Comparison of ENCODE assay signal across 13 cellular contexts in genomic region chr15:95845862-95846515, GRCh38.
A peak's percentile ranks its signal among the peaks of the same experiment; 100 is the strongest.
DNase-seq lines count a peak whose midpoint lies in the region; ATAC-seq and TF ChIP-seq lines count a peak whose summit lies in the region.
"Had no signal": no experiment of that assay in that cellular context is flagged by ENCODE, and none has a peak within 500 bp of the region (broad histone marks: within the 10 kb centered on the region; RNA-seq: fewer than 3 reads in every experiment).

No MANE protein-coding gene starts in this region.

- TF ChIP-seq CTCF in HFFc6 (IDR thresholded peaks at IDR 0.05) (no peak), heart right ventricle (IDR thresholded peaks at IDR 0.05) (no peak), smooth muscle cell (IDR thresholded peaks at IDR 0.05; ENCODE audit: borderline replicate concordance, insufficient read depth, poor library complexity, severe bottlenecking) (no peak)

- peak overlapping the region; percentile 56 for H3K4me3 Mint-ChIP-seq in HFFc6
- H3K4me3 Mint-ChIP-seq: activated naive CD8-positive, alpha-beta T cell; naive thymus-derived CD8-positive, alpha-beta T cell; stimulated activated memory B cell treated with anti-CD40 and anti-IgM and Interleukin-4, amounts not matched to agents 10 μg/mL and 1 μg/mL and 100 μg/mL, for 72 hours had no signal

- H3K27me3 Mint-ChIP-seq in HFFc6 (ENCODE audit: insufficient read depth) = no peaks in the 10 kb centered on the region; the same call in 1 of the 2 replicates
- H3K27me3 Mint-ChIP-seq: stimulated activated memory B cell treated with anti-CD40 and anti-IgM and Interleukin-4, amounts not matched to agents 10 μg/mL and 1 μg/mL and 100 μg/mL, for 72 hours had no signal

- H3K27ac ChIP-seq in heart right ventricle (peak overlapping the region in 9 of 10 donors; percentile 11 to 67 (median 46)), smooth muscle cell (ENCODE audit: low read depth) (no peak overlapping the region)

- intact Hi-C loops in heart right ventricle (cut with DNase I) = loop anchor here in 2 of 10 donors (10.0 kb wide), 5 partner anchors 221 to 821 kb away; no protein-coding TSS in a partner anchor

- H3K4me3 ChIP-seq in heart right ventricle (no peak overlapping the region), smooth muscle cell (no peak overlapping the region)

- H3K27ac Mint-ChIP-seq in HFFc6 = peak overlapping the region; percentile 28; the same call in 1 of the 2 replicates
- H3K27ac Mint-ChIP-seq: activated naive CD8-positive, alpha-beta T cell; stimulated activated memory B cell treated with anti-CD40 and anti-IgM and Interleukin-4, amounts not matched to agents 10 μg/mL and 1 μg/mL and 100 μg/mL, for 72 hours had no signal

- peaks cover 33% of the 10 kb centered on the region for H3K4me1 Mint-ChIP-seq in HFFc6 (ENCODE audit: low read depth)

- no peak overlapping the region for H3K4me2 ChIP-seq in smooth muscle cell

- H3K36me3 ChIP-seq in heart right ventricle = no peaks in the 10 kb centered on the region
- no peaks in the 10 kb centered on the region for H3K36me3 ChIP-seq in smooth muscle cell (ENCODE audit: low read depth)

- H4K20me1 ChIP-seq in smooth muscle cell (ENCODE audit: low read depth) = no peaks in the 10 kb centered on the region

- ATAC-seq in heart right ventricle (peak; percentile 26 to 77 (median 66)), GM18511 (IDR thresholded peaks at IDR 0.05; ENCODE audit: unreplicated experiment) (no peak)
- ATAC-seq: naive thymus-derived CD8-positive, alpha-beta T cell; stimulated activated memory B cell treated with anti-CD40 and anti-IgM and Interleukin-4, amounts not matched to agents 10 μg/mL and 1 μg/mL and 100 μg/mL, for 72 hours had no signal

- no peaks in the 10 kb centered on the region for H3K27me3 ChIP-seq in heart right ventricle
- H3K27me3 ChIP-seq in smooth muscle cell (ENCODE audit: low read depth) = no peaks in the 10 kb centered on the region

- peak overlapping the region; percentile 69 for H2AFZ ChIP-seq in smooth muscle cell (ENCODE audit: low read depth)

- DNase-seq in HFFc6 (no peak), amniotic epithelial cell (ENCODE audit: low read depth) (peak; percentile 68), heart right ventricle (peak; percentile 64 to 67), smooth muscle cell (lab: John Stamatoyannopoulos, UW; ENCODE audit: unreplicated experiment) (no peak), GDM1 (lab: John Stamatoyannopoulos, UW) (no peak), KBM-7 (no peak)
- DNase-seq: activated CD4-positive, alpha-beta T cell treated with anti-CD3 and anti-CD28 coated beads, Interleukin-2, amount 50 U/mL, for 48 hours; naive thymus-derived CD8-positive, alpha-beta T cell; NCI-H1436 treated with DMSO at 0.1 percent for 48 hours; T-helper 1 cell had no signal

- H3F3A ChIP-seq in smooth muscle cell (ENCODE audit: low read depth) = no peaks in the 10 kb centered on the region

- H3K79me2 ChIP-seq in smooth muscle cell (ENCODE audit: low read depth) = no peaks in the 10 kb centered on the region

- no peak overlapping the region for H3K9ac ChIP-seq in smooth muscle cell (ENCODE audit: low read depth)

- in situ Hi-C loops in KBM-7 (cut with MboI; ENCODE audit: low pct_unique_long_range_greater_than_20kb, low sequenced_read_pairs) = no loop called here

- H3K36me3 Mint-ChIP-seq in HFFc6 (ENCODE audit: low read depth) = no peaks in the 10 kb centered on the region
- H3K36me3 Mint-ChIP-seq: stimulated activated memory B cell treated with anti-CD40 and anti-IgM and Interleukin-4, amounts not matched to agents 10 μg/mL and 1 μg/mL and 100 μg/mL, for 72 hours had no signal

- H3K4me1 ChIP-seq in heart right ventricle (peaks cover 0 to 14% (median 3%) of the 10 kb centered on the region in 9 donors), smooth muscle cell (ENCODE audit: low read depth) (peaks cover 29% of the 10 kb centered on the region)

- no peaks in the 10 kb centered on the region for H3K9me3 Mint-ChIP-seq in HFFc6

- H3K9me3 ChIP-seq in heart right ventricle (no peaks in the 10 kb centered on the region), smooth muscle cell (replicated peaks; ENCODE audit: low read depth) (no peaks in the 10 kb centered on the region)

- WGBS in heart right ventricle, 2 donors = 76 to 78% methylated on average over 13 of the region's 13 CpGs
- 78% methylated on average over 13 of the region's 13 CpGs for WGBS in smooth muscle cell (ENCODE audit: low lambda C conversion rate)

Comparison
In these comparisons a context has a peak if more than half of its experiments do, and no peak if none do; other contexts are left out.
1. DNase-seq: peak in amniotic epithelial cell (single experiment) and heart right ventricle (2 of 2); none in HFFc6 (single experiment), smooth muscle cell (single experiment), GDM1 (single experiment) and KBM-7 (single experiment).